In the genomic region with DNA sequence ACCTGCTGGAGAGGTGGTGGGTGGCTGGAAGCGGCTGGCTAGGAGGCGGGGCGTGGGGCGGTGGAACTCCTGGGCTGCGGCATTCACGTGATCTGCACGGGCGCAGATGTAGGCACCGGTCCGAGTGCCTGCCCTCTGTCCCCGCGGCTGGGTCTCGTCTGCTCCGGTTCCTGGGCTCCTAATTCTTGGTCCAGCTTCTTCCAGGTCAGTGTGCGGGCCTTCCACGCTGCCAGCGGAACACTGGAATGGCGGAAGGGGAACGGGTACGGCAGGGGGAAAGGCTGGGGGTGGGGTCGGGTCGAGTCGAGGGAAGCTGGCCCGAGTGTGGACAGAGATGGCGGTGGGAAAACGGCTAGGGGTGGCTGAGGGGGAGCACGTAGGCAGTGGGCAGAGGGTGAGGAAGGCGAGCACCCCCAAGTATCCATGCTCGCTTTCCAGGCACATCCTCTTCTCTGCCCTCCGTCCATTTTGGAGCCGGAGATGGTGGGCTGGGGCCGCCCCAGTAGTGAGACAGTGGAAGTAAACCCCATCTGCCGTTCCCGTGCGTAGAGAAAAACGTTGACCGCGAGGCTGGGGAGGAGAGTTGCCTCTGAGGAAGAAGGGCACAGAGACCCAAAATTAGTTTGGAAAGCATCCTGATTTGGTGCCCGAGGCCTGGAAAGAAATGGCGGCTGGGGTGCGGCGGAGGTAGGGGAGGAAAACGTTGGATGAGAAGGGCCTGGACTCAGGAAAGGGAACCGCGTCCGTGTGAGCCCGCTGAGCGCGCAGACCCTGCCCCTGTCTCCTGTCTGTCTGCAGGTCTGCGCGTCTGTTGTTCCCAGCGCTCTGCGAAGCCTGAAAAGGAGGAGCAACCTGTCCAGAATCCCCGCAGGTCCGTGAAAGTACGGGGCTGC, we compare ENCODE assay signal across 8 cellular contexts. TPM values are rescaled to one million over a fixed set of nuclear protein-coding genes. Genes with fewer than 3 reads are reported as not detected.
DNase-seq lines count a peak whose midpoint lies in the region; ATAC-seq and TF ChIP-seq lines count a peak whose summit lies in the region.

A gene (plus strand): TSS at position 95 of the 893 bp plus-strand sequence. CDS start 1,161 bp downstream, outside the sequence.

- H3K36me3 Mint-ChIP-seq in neural crest cell (ENCODE audit: low read depth) = peaks cover 6% of the 10 kb centered on the region

- DNase-seq in AG08396 (ENCODE audit: low spot score) (peak; percentile 48), NCI-H69 (lab: John Stamatoyannopoulos, UW) (peak; percentile 72), germinal center (ENCODE audit: low spot score) (peak; percentile 51), neural crest cell (ENCODE audit: low read depth, low spot score) (no peak), ureter (ENCODE audit: low spot score) (peak; percentile 68)
- peak; percentile 20 for DNase-seq in activated gamma-delta T cell treated with anti-CD3 and anti-CD28 coated beads, Interleukin-2, amount 50 U/mL, for 16 hours (ENCODE audit: low read depth)

- H3K27ac Mint-ChIP-seq in neural crest cell (ENCODE audit: unreplicated experiment) = peak within 1 kb of the TSS; percentile 89

- ATAC-seq in GM18868 (IDR thresholded peaks at IDR 0.05; ENCODE audit: unreplicated experiment) (peak; percentile 94), HG03066 (IDR thresholded peaks at IDR 0.05; ENCODE audit: low read depth, unreplicated experiment) (peak; percentile 91)

- H3K9me3 Mint-ChIP-seq in neural crest cell = peaks cover 8% of the 10 kb centered on the region

- H3K4me1 Mint-ChIP-seq in neural crest cell = peaks cover 14% of the 10 kb centered on the region

- no peak for TF ChIP-seq CTCF in neural crest cell (conservative IDR thresholded peaks at IDR 0.05)

- H3K27me3 Mint-ChIP-seq in neural crest cell (ENCODE audit: low read depth) = peaks cover 7% of the 10 kb centered on the region

- peak within 1 kb of the TSS; percentile 93 for H3K4me3 Mint-ChIP-seq in neural crest cell

RNA-seq across cellular contexts. Expression of the gene that starts here (rescaled TPM):
- total RNA-seq in neural crest cell = 46.5 and 51.7 TPM in 2 replicates
- total RNA-seq in ureter = 145 TPM
